Comparison of ENCODE assay signal across 15 cellular contexts in the genomic region with DNA sequence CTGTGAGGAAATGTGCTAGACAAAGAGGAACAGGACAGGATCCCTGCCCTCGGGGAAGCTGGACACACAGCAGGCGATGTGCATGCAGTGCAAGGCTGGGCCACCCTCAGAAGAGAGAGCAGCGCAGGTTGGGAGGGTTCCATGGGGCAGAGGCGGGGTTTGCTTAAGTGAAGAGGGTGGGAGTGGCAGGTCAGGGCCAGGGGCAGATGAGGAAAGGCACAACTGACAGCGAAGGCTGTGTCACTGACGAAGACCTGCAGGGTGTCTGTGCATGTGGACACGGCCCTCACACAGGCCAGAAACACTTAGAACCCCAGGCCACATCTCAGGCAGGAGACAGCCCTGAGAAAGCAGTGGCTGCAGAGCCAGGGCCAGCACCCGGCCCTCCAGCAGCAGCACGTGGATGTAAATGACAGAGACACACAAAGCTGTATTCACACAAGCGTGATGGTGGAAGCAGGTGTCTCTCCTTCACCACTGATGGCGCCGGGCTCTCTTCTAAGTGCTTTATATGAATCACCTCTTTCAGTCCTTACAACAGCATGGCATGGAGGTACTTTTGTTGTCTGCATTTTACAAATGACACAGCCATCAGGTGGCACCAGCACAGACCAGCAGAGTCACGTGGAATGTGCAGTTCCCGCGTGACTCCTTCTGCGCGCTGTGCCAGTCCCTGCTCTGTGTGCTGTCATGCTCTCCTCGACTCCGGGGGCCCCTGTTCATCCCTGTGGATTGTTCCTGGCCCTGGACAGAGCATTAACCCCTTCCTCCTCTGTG. TPM values are rescaled to one million over a fixed set of nuclear protein-coding genes. Genes with fewer than 3 reads are reported as not detected.
DNase-seq lines count a peak whose midpoint lies in the region; ATAC-seq and TF ChIP-seq lines count a peak whose summit lies in the region.
"Had no signal": no experiment of that assay in that cellular context is flagged by ENCODE, and none has a peak within 500 bp of the region (broad histone marks: within the 10 kb centered on the region; RNA-seq: fewer than 3 reads in every experiment).

No MANE protein-coding gene starts in this region.

- no peak for TF ChIP-seq CTCF in Caco-2 (IDR thresholded peaks at IDR 0.05; ENCODE audit: insufficient read depth in 1 of 2, low read depth in 1 of 2, low read length in 1 of 2, severe bottlenecking in 1 of 2, unreplicated experiment in 1 of 2)

- BruUV-seq in Caco-2 (replicated peaks; lab: Mats Ljungman, UMichigan): no TSS peak

- POLR2A ChIA-PET in Caco-2 (lab: Charles Lee): no interaction called here

- H3K9me3 ChIP-seq in right cardiac atrium (ENCODE audit: control insufficient read depth, low read length) (no peaks in the 10 kb centered on the region), Caco-2 (no peaks in the 10 kb centered on the region)

- no peaks in the 10 kb centered on the region for H3K36me3 Mint-ChIP-seq in Caco-2 (ENCODE audit: insufficient read depth, unreplicated experiment)
- H3K36me3 Mint-ChIP-seq: stimulated activated naive B cell treated with anti-CD40 and anti-IgM and Interleukin-4, amounts not matched to agents 10 μg/mL and 1 μg/mL and 100 μg/mL, for 72 hours had no signal

- H3K27ac Mint-ChIP-seq in Caco-2 (ENCODE audit: unreplicated experiment): no peak overlapping the region
- H3K27ac Mint-ChIP-seq: stimulated activated naive B cell treated with anti-CD40 and anti-IgM and Interleukin-4, amounts not matched to agents 10 μg/mL and 1 μg/mL and 100 μg/mL, for 72 hours; T-helper 2 cell treated with Interferon-gamma antibody and Interleukin-4, amounts not matched to agents 5 μg/mL and 100 μg/mL, for 36 hours had no signal

- no peaks in the 10 kb centered on the region for H3K4me1 Mint-ChIP-seq in Caco-2 (ENCODE audit: low read depth, unreplicated experiment)
- H3K4me1 Mint-ChIP-seq: stimulated activated naive B cell treated with anti-CD40 and anti-IgM and Interleukin-4, amounts not matched to agents 10 μg/mL and 1 μg/mL and 100 μg/mL, for 72 hours had no signal

- H3K4me1 ChIP-seq in right cardiac atrium (ENCODE audit: control insufficient read depth, insufficient read depth, low read length) (peaks cover 4% of the 10 kb centered on the region), Caco-2 (no peaks in the 10 kb centered on the region)

- CTCF ChIA-PET in Caco-2 (lab: Charles Lee): interaction anchor here (1.1 to 1.9 kb wide), 4 partner anchors 10 to 134 kb away, joined by 5 to 8 read pairs (median 5); no protein-coding TSS in a partner anchor

- H3K4me3 ChIP-seq in right cardiac atrium (ENCODE audit: low read length) (no peak overlapping the region), Caco-2 (ENCODE audit: low read depth, low read length) (no peak overlapping the region)

- DNase-seq in Right ventricle myocardium superior (no peak), cardiac septum (ENCODE audit: low spot score) (no peak), SHP77 (lab: John Stamatoyannopoulos, UW) (peak; percentile 83 to 85), right cardiac atrium (no peak), Caco-2 (no peak), RPMI8226 (no peak)
- DNase-seq: activated naive CD4-positive, alpha-beta T cell treated with anti-CD3 and anti-CD28 coated beads, Interleukin-2, amount 50 U/mL, for 16 hours; HCEC 1CT; NCI-H748 treated with DMSO at 0.1 percent for 48 hours; stimulated activated naive B cell treated with anti-CD40 and anti-IgM and Interleukin-4, amounts not matched to agents 10 μg/mL and 1 μg/mL and 100 μg/mL, for 72 hours had no signal

- WGBS in right cardiac atrium: 64% methylated on average over 19 of the region's 19 CpGs

- ATAC-seq in Right ventricle myocardium superior (ENCODE audit: poor library complexity) (peak; percentile 55), right cardiac atrium (peak; percentile 41 to 51), GM18909 (IDR thresholded peaks at IDR 0.05; ENCODE audit: poor library complexity, unreplicated experiment) (no peak), HG02588 (IDR thresholded peaks at IDR 0.05; ENCODE audit: unreplicated experiment) (no peak)
- ATAC-seq: activated CD4-positive, CD25-positive, alpha-beta regulatory T cell treated with anti-CD3 and anti-CD28 coated beads, Interleukin-2, amount 50 U/mL, for 24 hours; stimulated activated naive B cell treated with anti-CD40 and anti-IgM and Interleukin-4, amounts not matched to agents 10 μg/mL and 1 μg/mL and 100 μg/mL, for 72 hours had no signal

- H3K27me3 Mint-ChIP-seq in Caco-2 (ENCODE audit: insufficient read depth, unreplicated experiment): peaks cover 6% of the 10 kb centered on the region

- H3K36me3 ChIP-seq in Caco-2 (ENCODE audit: control insufficient read depth, insufficient read depth, low read length): no peaks in the 10 kb centered on the region

- no peaks in the 10 kb centered on the region for H3K9me3 Mint-ChIP-seq in Caco-2 (ENCODE audit: unreplicated experiment)
- H3K9me3 Mint-ChIP-seq: stimulated activated naive B cell treated with anti-CD40 and anti-IgM and Interleukin-4, amounts not matched to agents 10 μg/mL and 1 μg/mL and 100 μg/mL, for 72 hours; T-helper 2 cell treated with Interferon-gamma antibody and Interleukin-4, amounts not matched to agents 5 μg/mL and 100 μg/mL, for 36 hours had no signal

- H3K27me3 ChIP-seq in right cardiac atrium (ENCODE audit: control insufficient read depth, insufficient read depth) (no peaks in the 10 kb centered on the region), Caco-2 (replicated peaks; ENCODE audit: control insufficient read depth, insufficient read depth, low read length) (no peaks in the 10 kb centered on the region)

- no peak overlapping the region for H3K27ac ChIP-seq in right cardiac atrium (ENCODE audit: low read length)
- H3K27ac ChIP-seq: RWPE1 had no signal

- intact Hi-C loops in Right ventricle myocardium superior (cut with DNase I): no loop called here
- intact Hi-C loops in cardiac septum (cut with DNase I): loop anchor here (10.0 kb wide), 1 partner anchor 254 kb away; no protein-coding TSS in a partner anchor
- intact Hi-C loops in right cardiac atrium (cut with DNase I): no loop called here
- intact Hi-C loops in Caco-2 (cut with micrococcal nuclease; ENCODE audit: unreplicated experiment): no loop called here

- H3K4me3 Mint-ChIP-seq in Caco-2 (ENCODE audit: unreplicated experiment): no peak overlapping the region
- H3K4me3 Mint-ChIP-seq: stimulated activated naive B cell treated with anti-CD40 and anti-IgM and Interleukin-4, amounts not matched to agents 10 μg/mL and 1 μg/mL and 100 μg/mL, for 72 hours; T-helper 2 cell treated with Interferon-gamma antibody and Interleukin-4, amounts not matched to agents 5 μg/mL and 100 μg/mL, for 36 hours had no signal

RNA-seq across cellular contexts. Expression of gene TSPAN11, which starts 54.5 kb away (rescaled TPM):
- 1.9 TPM for total RNA-seq in Right ventricle myocardium superior
- total RNA-seq in cardiac septum: 1.9 TPM
- 1 to 10 TPM; 3.8 to 4.9 (median 4.1) TPM for total RNA-seq in right cardiac atrium
- 2.8 TPM for polyA plus RNA-seq in right cardiac atrium
- total RNA-seq in Caco-2 (2022): not detected in 2 replicates

Comparison
In these comparisons a context has a peak if more than half of its experiments do, and no peak if none do; other contexts are left out.
1. ATAC-seq: peak in Right ventricle myocardium superior (single experiment) and right cardiac atrium (2 of 2); none in GM18909 (single experiment) and HG02588 (single experiment).
2. DNase-seq: peak in SHP77 (2 of 2); none in Right ventricle myocardium superior (single experiment), cardiac septum (single experiment), right cardiac atrium (0 of 3), Caco-2 (0 of 2) and RPMI8226 (single experiment).